In the genomic region with DNA sequence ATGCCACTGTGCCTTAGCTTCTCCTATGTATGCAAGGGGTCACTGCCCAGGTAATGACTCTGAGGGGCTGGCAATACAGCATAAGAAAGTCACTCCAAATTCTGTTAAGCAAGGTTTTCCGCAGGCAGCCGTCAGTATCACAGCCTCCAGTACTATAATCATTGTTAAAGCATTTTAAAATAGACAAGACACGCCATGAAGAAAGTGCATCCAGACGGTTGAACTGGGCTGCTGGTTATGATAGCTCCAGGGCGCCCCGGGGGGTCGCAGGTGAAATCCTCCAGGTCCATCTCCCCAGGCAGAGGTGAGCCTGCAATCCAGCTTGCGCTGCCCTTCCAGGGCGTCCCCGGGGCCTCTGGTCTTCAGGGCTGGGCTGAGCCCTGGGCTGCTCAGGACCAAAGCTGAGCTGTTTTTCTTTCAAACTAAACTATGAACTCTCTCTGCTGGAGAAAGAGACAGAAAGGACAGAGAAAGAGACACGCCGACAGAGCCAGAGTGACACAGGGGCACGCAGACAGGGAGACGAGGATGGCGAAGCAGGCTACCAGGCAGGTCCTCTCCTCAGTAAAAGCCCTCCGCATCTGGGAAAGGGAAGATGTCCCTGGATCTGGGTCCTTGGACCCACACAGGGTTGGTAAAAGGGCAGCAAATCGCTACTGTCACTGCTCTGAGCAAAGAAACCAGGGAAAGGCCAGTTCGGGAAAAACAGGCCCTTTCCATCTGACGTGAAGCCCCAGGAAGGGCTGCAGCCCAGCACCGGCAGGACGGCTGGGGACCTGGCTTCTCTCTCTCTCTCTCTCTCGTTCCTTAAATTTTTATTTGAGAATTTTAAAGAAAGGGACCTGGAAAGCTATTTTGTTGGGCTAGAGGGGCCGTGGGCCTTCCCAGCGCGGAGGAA, we compare ENCODE assay signal across 16 cellular contexts. TPM values are rescaled to one million over a fixed set of nuclear protein-coding genes. Genes with fewer than 3 reads are reported as not detected.
DNase-seq lines count a peak whose midpoint lies in the region; ATAC-seq and TF ChIP-seq lines count a peak whose summit lies in the region.
"Had no signal": no experiment of that assay in that cellular context is flagged by ENCODE, and none has a peak within 500 bp of the region (broad histone marks: within the 10 kb centered on the region; RNA-seq: fewer than 3 reads in every experiment).

No MANE protein-coding gene starts in this region.

- peaks cover 33% of the 10 kb centered on the region for H3K27me3 Mint-ChIP-seq in activated naive CD4-positive, alpha-beta T cell treated with anti-CD3 and anti-CD28 coated beads, Interleukin-2, amount 50 U/mL, for 24 hours
- H3K27me3 Mint-ChIP-seq in mesothelial cell of epicardium (ENCODE audit: low read depth) (peaks cover 83% of the 10 kb centered on the region), type B pancreatic cell (peaks cover 72% of the 10 kb centered on the region)

- H3K4me3 ChIP-seq in choroid plexus epithelial cell (ENCODE audit: low read depth, low read length) = peak overlapping the region; percentile 78

- H3K4me1 Mint-ChIP-seq in activated naive CD4-positive, alpha-beta T cell treated with anti-CD3 and anti-CD28 coated beads, Interleukin-2, amount 50 U/mL, for 24 hours = no peaks in the 10 kb centered on the region
- H3K4me1 Mint-ChIP-seq in mesothelial cell of epicardium (peaks cover 7% of the 10 kb centered on the region), type B pancreatic cell (ENCODE audit: unreplicated experiment) (peaks cover 21% of the 10 kb centered on the region)
- H3K4me1 Mint-ChIP-seq: stimulated activated naive B cell treated with anti-CD40 and anti-IgM and Interleukin-4, amounts not matched to agents 10 μg/mL and 1 μg/mL and 100 μg/mL, for 72 hours had no signal

- H3K9me3 Mint-ChIP-seq in activated naive CD4-positive, alpha-beta T cell treated with anti-CD3 and anti-CD28 coated beads, Interleukin-2, amount 50 U/mL, for 24 hours = no peaks in the 10 kb centered on the region
- no peaks in the 10 kb centered on the region for H3K9me3 Mint-ChIP-seq in activated naive CD4-positive, alpha-beta T cell treated with anti-CD3 and anti-CD28 coated beads, Interleukin-2, amount 50 U/mL, for 72 hours
- H3K9me3 Mint-ChIP-seq in mesothelial cell of epicardium (no peaks in the 10 kb centered on the region), type B pancreatic cell (no peaks in the 10 kb centered on the region)
- H3K9me3 Mint-ChIP-seq: stimulated activated naive B cell treated with anti-CD40 and anti-IgM and Interleukin-4, amounts not matched to agents 10 μg/mL and 1 μg/mL and 100 μg/mL, for 72 hours had no signal

- DNase-seq in activated naive CD4-positive, alpha-beta T cell treated with anti-CD3 and anti-CD28 coated beads, Interleukin-2, amount 50 U/mL, for 72 hours (ENCODE audit: low spot score in 2 of 2) = no peak
- DNase-seq in choroid plexus epithelial cell (ENCODE audit: low read depth) (no peak), mesothelial cell of epicardium (ENCODE audit: low spot score in 2 of 2, unreplicated experiment in 2 of 2) (no peak), type B pancreatic cell (ENCODE audit: extremely low spot score, unreplicated experiment) (peak; percentile 42)
- DNase-seq: amygdala; GOT3; Karpas-422; NCI-H524 treated with DMSO at 0.1 percent for 48 hours; stimulated activated naive B cell treated with anti-CD40 and anti-IgM and Interleukin-4, amounts not matched to agents 10 μg/mL and 1 μg/mL and 100 μg/mL, for 72 hours had no signal

- H3K4me3 Mint-ChIP-seq in activated naive CD4-positive, alpha-beta T cell treated with anti-CD3 and anti-CD28 coated beads, Interleukin-2, amount 50 U/mL, for 24 hours = peak overlapping the region; percentile 3
- H3K4me3 Mint-ChIP-seq in mesothelial cell of epicardium (peak overlapping the region; percentile 62), type B pancreatic cell (peak overlapping the region; percentile 69)
- H3K4me3 Mint-ChIP-seq: stimulated activated naive B cell treated with anti-CD40 and anti-IgM and Interleukin-4, amounts not matched to agents 10 μg/mL and 1 μg/mL and 100 μg/mL, for 72 hours had no signal

- H3K36me3 Mint-ChIP-seq in activated naive CD4-positive, alpha-beta T cell treated with anti-CD3 and anti-CD28 coated beads, Interleukin-2, amount 50 U/mL, for 24 hours = no peaks in the 10 kb centered on the region
- no peaks in the 10 kb centered on the region for H3K36me3 Mint-ChIP-seq in activated naive CD4-positive, alpha-beta T cell treated with anti-CD3 and anti-CD28 coated beads, Interleukin-2, amount 50 U/mL, for 72 hours
- no peaks in the 10 kb centered on the region for H3K36me3 Mint-ChIP-seq in mesothelial cell of epicardium
- H3K36me3 Mint-ChIP-seq in type B pancreatic cell = no peaks in the 10 kb centered on the region
- H3K36me3 Mint-ChIP-seq: stimulated activated naive B cell treated with anti-CD40 and anti-IgM and Interleukin-4, amounts not matched to agents 10 μg/mL and 1 μg/mL and 100 μg/mL, for 72 hours had no signal

- no peak overlapping the region for H3K27ac Mint-ChIP-seq in activated naive CD4-positive, alpha-beta T cell treated with anti-CD3 and anti-CD28 coated beads, Interleukin-2, amount 50 U/mL, for 24 hours
- H3K27ac Mint-ChIP-seq in activated naive CD4-positive, alpha-beta T cell treated with anti-CD3 and anti-CD28 coated beads, Interleukin-2, amount 50 U/mL, for 72 hours = no peak overlapping the region
- H3K27ac Mint-ChIP-seq in mesothelial cell of epicardium (peak overlapping the region; percentile 57), type B pancreatic cell (peak overlapping the region; percentile 13)
- H3K27ac Mint-ChIP-seq: stimulated activated naive B cell treated with anti-CD40 and anti-IgM and Interleukin-4, amounts not matched to agents 10 μg/mL and 1 μg/mL and 100 μg/mL, for 72 hours had no signal

- no peak for TF ChIP-seq CTCF in choroid plexus epithelial cell (conservative IDR thresholded peaks at IDR 0.05; ENCODE audit: low read depth, low read length)
- no peak for TF ChIP-seq CTCF in mesothelial cell of epicardium (IDR thresholded peaks at IDR 0.05; ENCODE audit: unreplicated experiment)
- no peak for TF ChIP-seq CTCF in type B pancreatic cell (conservative IDR thresholded peaks at IDR 0.05)

- ATAC-seq in activated naive CD4-positive, alpha-beta T cell treated with anti-CD3 and anti-CD28 coated beads, Interleukin-2, amount 50 U/mL, for 72 hours = no peak
- ATAC-seq in HG03442 (IDR thresholded peaks at IDR 0.05; ENCODE audit: unreplicated experiment) = no peak
- no peak for ATAC-seq in HG03460 (IDR thresholded peaks at IDR 0.05; ENCODE audit: unreplicated experiment)
- ATAC-seq in HG03520 (IDR thresholded peaks at IDR 0.05; ENCODE audit: unreplicated experiment) = no peak
- ATAC-seq: activated CD4-positive, CD25-positive, alpha-beta regulatory T cell treated with anti-CD3 and anti-CD28 coated beads, Interleukin-2, amount 50 U/mL, for 24 hours; Panc1; stimulated activated naive B cell treated with anti-CD40 and anti-IgM and Interleukin-4, amounts not matched to agents 10 μg/mL and 1 μg/mL and 100 μg/mL, for 72 hours had no signal

RNA-seq across cellular contexts. Expression of gene TWIST2, which starts 2.1 kb away (rescaled TPM):
- not detected for total RNA-seq in activated naive CD4-positive, alpha-beta T cell treated with anti-CD3 and anti-CD28 coated beads, Interleukin-2, amount 50 U/mL, for 72 hours
- total RNA-seq in mesothelial cell of epicardium (17.8 to 19.6 TPM (median 18.6 TPM) in 3 replicates), type B pancreatic cell (ENCODE audit: low replicate concordance) (0.95 and 27.3 TPM in 2 replicates)
- total RNA-seq: dermis microvascular lymphatic vessel endothelial cell had no signal

Comparison
In these comparisons a context has a peak if more than half of its experiments do, and no peak if none do; other contexts are left out.
1. H3K27ac Mint-ChIP-seq: peak in mesothelial cell of epicardium (single experiment) and type B pancreatic cell (single experiment); none in activated naive CD4-positive, alpha-beta T cell treated with anti-CD3 and anti-CD28 coated beads, Interleukin-2, amount 50 U/mL, for 24 hours (single experiment) and activated naive CD4-positive, alpha-beta T cell treated with anti-CD3 and anti-CD28 coated beads, Interleukin-2, amount 50 U/mL, for 72 hours (0 of 2).
2. H3K4me3 Mint-ChIP-seq: peak in every context shown above with its lines; median percentile 69 in type B pancreatic cell; 62 in mesothelial cell of epicardium; 3 in activated naive CD4-positive, alpha-beta T cell treated with anti-CD3 and anti-CD28 coated beads, Interleukin-2, amount 50 U/mL, for 24 hours.